ENCODE assay signal across 3 cellular contexts in the genomic region with DNA sequence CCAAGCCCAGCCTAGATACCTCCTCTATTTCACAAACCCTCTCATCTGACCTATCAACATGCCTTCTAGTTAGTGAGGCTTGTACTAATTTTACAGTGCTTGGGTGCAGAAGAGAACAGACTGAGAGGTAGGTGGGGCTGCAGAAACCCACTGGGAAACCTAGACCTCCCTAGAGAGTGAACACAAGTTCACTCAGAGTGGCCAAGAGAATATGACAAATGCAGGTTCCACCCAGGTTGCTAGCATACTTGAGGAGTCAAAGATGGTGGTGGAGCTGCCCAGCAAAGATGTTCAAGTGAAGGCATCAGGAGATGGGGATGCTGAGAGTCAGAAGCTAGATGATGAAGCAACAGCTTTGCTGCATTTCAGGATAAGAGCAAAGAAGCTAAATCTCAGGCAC.
"Had no signal": no experiment of that assay in that cellular context is flagged by ENCODE, and none has a peak within 500 bp of the region (broad histone marks: within the 10 kb centered on the region; RNA-seq: fewer than 3 reads in every experiment).

No MANE protein-coding gene starts in this region.

- H3K4me3 ChIP-seq: GM12878 had no signal

- DNase-seq: GDM1, GF-D8 had no signal
